14 cellular contexts compared by ENCODE assay signal in the genomic region with DNA sequence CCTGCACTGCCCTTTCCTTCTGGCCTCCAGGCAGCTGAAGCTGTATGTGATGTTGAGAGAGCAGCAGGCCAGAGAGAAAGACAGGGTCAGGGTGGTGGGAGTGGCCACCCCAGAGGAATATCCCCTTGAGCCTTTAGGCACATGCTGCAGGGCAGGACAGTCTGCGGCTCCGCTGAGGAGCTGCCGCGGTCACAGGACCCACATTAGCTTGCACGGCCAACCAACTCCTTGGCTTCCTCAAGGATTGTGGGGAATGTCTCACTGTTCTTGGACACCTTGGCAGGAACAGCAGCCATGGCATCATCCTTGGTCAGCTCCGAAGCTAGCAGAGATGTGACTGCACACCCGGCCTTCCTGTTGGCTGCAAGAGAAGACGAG. TPM values are rescaled to one million over a fixed set of nuclear protein-coding genes. Genes with fewer than 3 reads are reported as not detected.
DNase-seq lines count a peak whose midpoint lies in the region; ATAC-seq and TF ChIP-seq lines count a peak whose summit lies in the region.
"Had no signal": no experiment of that assay in that cellular context is flagged by ENCODE, and none has a peak within 500 bp of the region (broad histone marks: within the 10 kb centered on the region; RNA-seq: fewer than 3 reads in every experiment).

No MANE protein-coding gene starts in this region.

- peaks cover 70% of the 10 kb centered on the region for H3K36me3 ChIP-seq in BLaER1
- peaks cover 20% of the 10 kb centered on the region for H3K36me3 ChIP-seq in left ventricle myocardium inferior
- peaks cover 6 to 46% of the 10 kb centered on the region in 2 donors for H3K36me3 ChIP-seq in psoas muscle (ENCODE audit: insufficient read depth in 1 of 2, low read depth in 1 of 2)

- peak overlapping the region; percentile 79 for H3K9ac ChIP-seq in BLaER1

- H3K27me3 Mint-ChIP-seq in type B pancreatic cell, result no peaks in the 10 kb centered on the region
- H3K27me3 Mint-ChIP-seq: CD4-positive, CD25-positive, alpha-beta regulatory T cell had no signal

- intact Hi-C loops in left ventricle myocardium inferior (cut with micrococcal nuclease) (no loop called here), psoas muscle (cut with DNase I) (no loop called here)

- H3K4me3 Mint-ChIP-seq in type B pancreatic cell, result no peak overlapping the region
- H3K4me3 Mint-ChIP-seq: CD4-positive, CD25-positive, alpha-beta regulatory T cell had no signal

- peak overlapping the region; percentile 98 for H3K4me2 ChIP-seq in BLaER1

- H3K9me3 ChIP-seq in BLaER1 (no peaks in the 10 kb centered on the region), left ventricle myocardium inferior (replicated peaks) (no peaks in the 10 kb centered on the region), psoas muscle (no peaks in the 10 kb centered on the region)

- H3K27me3 ChIP-seq in BLaER1 (no peaks in the 10 kb centered on the region), left ventricle myocardium inferior (ENCODE audit: low read depth) (no peaks in the 10 kb centered on the region), psoas muscle (ENCODE audit: insufficient read depth in 3 of 3, low read length in 2 of 3) (no peaks in the 10 kb centered on the region)

- H3K27ac ChIP-seq in BLaER1, result peak overlapping the region; percentile 99
- peak overlapping the region; percentile 99 for H3K27ac ChIP-seq in RWPE1
- H3K27ac ChIP-seq in left ventricle myocardium inferior (replicated peaks), result peak overlapping the region; percentile 90
- peak overlapping the region; percentile 90 for H3K27ac ChIP-seq in psoas muscle

- H3K36me3 Mint-ChIP-seq in type B pancreatic cell, result peaks cover 46% of the 10 kb centered on the region

- H3K4me3 ChIP-seq in BLaER1 (no peak overlapping the region), left ventricle myocardium inferior (no peak overlapping the region), psoas muscle (no peak overlapping the region)

- TF ChIP-seq CTCF in RWPE1 (conservative IDR thresholded peaks at IDR 0.05; ENCODE audit: low read depth) (no peak), left ventricle myocardium inferior (IDR thresholded peaks at IDR 0.05; ENCODE audit: borderline replicate concordance) (no peak), psoas muscle (IDR thresholded peaks at IDR 0.05) (no peak), type B pancreatic cell (conservative IDR thresholded peaks at IDR 0.05) (no peak)

- no peak overlapping the region for H3K27ac Mint-ChIP-seq in type B pancreatic cell

- no peaks in the 10 kb centered on the region for H4K20me1 ChIP-seq in BLaER1

- WGBS in psoas muscle, 3 donors, result 54 to 65% (median 57%) methylated on average over 8 of the region's 8 CpGs

- CTCF ChIA-PET in RWPE1 (lab: Yijun Ruan, JAX), result interaction anchor here (1.4 kb wide), 1 partner anchor 8 kb away, joined by 4 read pairs; no protein-coding TSS in a partner anchor

- H3K4me1 ChIP-seq in BLaER1, result peaks cover 81% of the 10 kb centered on the region
- H3K4me1 ChIP-seq in left ventricle myocardium inferior, result peaks cover 93% of the 10 kb centered on the region
- H3K4me1 ChIP-seq in psoas muscle, result peaks cover 84% of the 10 kb centered on the region

- DNase-seq in RWPE1 (ENCODE audit: low spot score) (no peak), left ventricle myocardium inferior (no peak), psoas muscle (peak in 1 of 2 donors; percentile 38), type B pancreatic cell (ENCODE audit: extremely low spot score, unreplicated experiment) (no peak)
- DNase-seq: activated CD4-positive, alpha-beta T cell treated with anti-CD3 and anti-CD28 coated beads for 1 hour; CD4-positive, CD25-positive, alpha-beta regulatory T cell; dermis blood vessel endothelial cell; head of caudate nucleus; NCI-H526; stimulated activated naive CD4-positive, alpha-beta T cell had no signal

- no peak for ATAC-seq in psoas muscle
- no peak for ATAC-seq in GM19324 (IDR thresholded peaks at IDR 0.05; ENCODE audit: low FRiP score, unreplicated experiment)
- no peak for ATAC-seq in GM21526 (IDR thresholded peaks at IDR 0.05; ENCODE audit: low FRiP score, unreplicated experiment)
- ATAC-seq in HG03135 (IDR thresholded peaks at IDR 0.05; ENCODE audit: unreplicated experiment), result no peak

- H3K9me3 Mint-ChIP-seq in type B pancreatic cell, result no peaks in the 10 kb centered on the region
- H3K9me3 Mint-ChIP-seq: CD4-positive, CD25-positive, alpha-beta regulatory T cell had no signal

- POLR2A ChIA-PET in RWPE1 (lab: Yijun Ruan, JAX; ENCODE audit: low non-redundant PET), result no interaction called here

- peaks cover 48% of the 10 kb centered on the region for H3K4me1 Mint-ChIP-seq in type B pancreatic cell (ENCODE audit: unreplicated experiment)

RNA-seq across cellular contexts. Expression of a gene that starts 27.8 kb away (rescaled TPM):
- total RNA-seq in left ventricle myocardium inferior (2.9 TPM), psoas muscle (1 to 10 TPM in 1 of 4 donors, under 1 TPM in 3; 0.49 to 1.2 (median 0.65) TPM), type B pancreatic cell (ENCODE audit: low replicate concordance) (0.45 and 1.9 TPM in 2 replicates)
- under 1 TPM in 2 of 3 donors, not detected in 1; 0.08 to 0.95 TPM for polyA plus RNA-seq in psoas muscle
- total RNA-seq: CD4-positive, CD25-positive, alpha-beta regulatory T cell had no signal
- polyA plus RNA-seq: CD4-positive, CD25-positive, alpha-beta regulatory T cell had no signal

RNA-seq across cellular contexts. Expression of a gene that starts 31.8 kb away (rescaled TPM):
- total RNA-seq in left ventricle myocardium inferior (1.8 TPM), psoas muscle (1 to 10 TPM in 1 of 4 donors, under 1 TPM in 3; 0.36 to 1.2 (median 0.65) TPM), type B pancreatic cell (ENCODE audit: low replicate concordance) (0.38 and 4.0 TPM in 2 replicates)
- under 1 TPM in 2 of 3 donors, not detected in 1; 0.06 to 0.18 TPM for polyA plus RNA-seq in psoas muscle
- total RNA-seq: CD4-positive, CD25-positive, alpha-beta regulatory T cell had no signal
- polyA plus RNA-seq: CD4-positive, CD25-positive, alpha-beta regulatory T cell had no signal

RNA-seq across cellular contexts. Expression of a gene that starts 40.9 kb away (rescaled TPM):
- 15.6 TPM for total RNA-seq in left ventricle myocardium inferior
- total RNA-seq in psoas muscle, result 10 to 100 TPM in 3 of 4 donors, 1 to 10 TPM in 1; 7.3 to 25.2 (median 14.2) TPM
- polyA plus RNA-seq in psoas muscle, result 10 to 100 TPM in 1 of 3 donors, 1 to 10 TPM in 2; 8.6 to 22.3 (median 9.0) TPM
- total RNA-seq in type B pancreatic cell (ENCODE audit: low replicate concordance), result 11.0 and 60.3 TPM in 2 replicates
